12 cellular contexts compared by ENCODE assay signal in the genomic region with DNA sequence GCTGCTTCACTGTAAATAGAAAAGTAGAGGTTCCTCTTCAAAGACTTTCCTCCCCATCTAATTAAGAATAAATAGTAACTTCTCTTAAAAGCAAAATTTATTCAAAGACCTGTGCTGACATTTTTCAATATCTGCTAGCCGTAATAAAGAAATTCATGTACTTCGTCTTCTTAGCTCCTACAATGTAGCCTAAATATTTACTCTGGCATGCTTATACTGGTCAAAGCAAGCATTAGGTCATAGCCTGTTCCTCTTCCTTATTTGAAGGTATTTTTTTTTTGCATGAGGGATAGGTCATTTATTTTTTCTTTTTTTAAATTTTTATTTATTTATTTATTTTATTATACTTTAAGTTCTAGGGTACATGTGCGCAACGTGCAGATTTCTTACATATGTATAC. TPM values are rescaled to one million over a fixed set of nuclear protein-coding genes. Genes with fewer than 3 reads are reported as not detected.
DNase-seq lines count a peak whose midpoint lies in the region; ATAC-seq and TF ChIP-seq lines count a peak whose summit lies in the region.
"Not testable (repeated sequence)": the region's sequence is repeated elsewhere in the genome, so short reads cannot be mapped to it uniquely, and the experiment has no call there.
"Had no signal": no experiment of that assay in that cellular context is flagged by ENCODE, and none has a peak within 500 bp of the region (broad histone marks: within the 10 kb centered on the region; RNA-seq: fewer than 3 reads in every experiment).

No MANE protein-coding gene starts in this region.

- H3K9me3 ChIP-seq in body of pancreas; hepatocyte (ENCODE audit: low read depth); mucosa of descending colon: not testable (repeated sequence)

- intact Hi-C loops in body of pancreas (cut with DNase I); mucosa of descending colon (cut with DNase I, micrococcal nuclease): not testable (repeated sequence)

- H3K79me2 ChIP-seq in hepatocyte: not testable (repeated sequence)

- not testable (repeated sequence) for H3K36me3 ChIP-seq in body of pancreas (replicated peaks in 1 of 2; ENCODE audit: insufficient read depth in 1 of 2, low read depth in 2 of 2); hepatocyte (replicated peaks; ENCODE audit: insufficient read depth, low read depth); mucosa of descending colon (ENCODE audit: low read depth)

- peak overlapping the region; percentile 51 for H3K4me2 ChIP-seq in hepatocyte

- 65% methylated on average over 4 of the region's 4 CpGs for WGBS in body of pancreas, 2 donors
- WGBS in hepatocyte (ENCODE audit: low lambda C conversion rate, missing lambda C conversion rate): 90% methylated on average over 4 of the region's 4 CpGs

- ATAC-seq in body of pancreas (peak; percentile 75), mucosa of descending colon (peak; percentile 29)

- H3K27ac ChIP-seq in 22Rv1 (peak overlapping the region; percentile 56), body of pancreas (peak overlapping the region in 1 of 4 donors; percentile 32), hepatocyte (peak overlapping the region; percentile 75)

- peak overlapping the region; percentile 17 for H2AFZ ChIP-seq in hepatocyte

- not testable (repeated sequence) for H3K27me3 ChIP-seq in body of pancreas, hepatocyte

- peak overlapping the region; percentile 65 for H3K4me3 ChIP-seq in NB4 (ENCODE audit: low read depth, low read length)
- H3K4me3 ChIP-seq in body of pancreas, hepatocyte, mucosa of descending colon: not testable (repeated sequence)

- peaks cover 16% of the 10 kb centered on the region for H3K4me1 ChIP-seq in body of pancreas
- peaks cover 14% of the 10 kb centered on the region for H3K4me1 ChIP-seq in hepatocyte (ENCODE audit: insufficient read depth)
- H3K4me1 ChIP-seq in mucosa of descending colon (ENCODE audit: low read depth): not testable (repeated sequence)

- TF ChIP-seq CTCF in 22Rv1 (IDR thresholded peaks at IDR 0.05); NB4 (IDR thresholded peaks at IDR 0.05; ENCODE audit: low read depth, low read length); body of pancreas (IDR thresholded peaks at IDR 0.05); hepatocyte (IDR thresholded peaks at IDR 0.05; ENCODE audit: poor library complexity); mucosa of descending colon (IDR thresholded peaks at IDR 0.05): not testable (repeated sequence)

- peak; percentile 32 for DNase-seq in DMS53 (lab: John Stamatoyannopoulos, UW)
- not testable (repeated sequence) for DNase-seq in NB4 (ENCODE audit: low read depth); body of pancreas; hepatocyte (ENCODE audit: low spot score); mucosa of descending colon

- H4K20me1 ChIP-seq in hepatocyte (ENCODE audit: insufficient read depth, poor library complexity, severe bottlenecking): not testable (repeated sequence)

- not testable (repeated sequence) for H3K9me2 ChIP-seq in hepatocyte (replicated peaks; ENCODE audit: insufficient read depth)

- not testable (repeated sequence) for TF ChIP-seq POLR2A in NB4 (IDR thresholded peaks at IDR 0.05; ENCODE audit: extremely low read depth, insufficient read length); body of pancreas (IDR thresholded peaks at IDR 0.05)

RNA-seq across cellular contexts. Expression of a gene that starts 30.0 kb away (rescaled TPM):
- total RNA-seq in body of pancreas (not detected), hepatocyte (0.73 and 1.0 TPM in 2 replicates), mucosa of descending colon (not detected)
- polyA plus RNA-seq in hepatocyte: 0.62 TPM in 1 of 2 replicates, not detected in the other
- total RNA-seq: Caco-2; CD4-positive, alpha-beta memory T cell; GM12878; GM23248; H1; H7 had no signal
- polyA plus RNA-seq: CD4-positive, alpha-beta memory T cell; GM12878; GM23248; H1 had no signal
